8 cellular contexts compared by ENCODE assay signal in the genomic region with DNA sequence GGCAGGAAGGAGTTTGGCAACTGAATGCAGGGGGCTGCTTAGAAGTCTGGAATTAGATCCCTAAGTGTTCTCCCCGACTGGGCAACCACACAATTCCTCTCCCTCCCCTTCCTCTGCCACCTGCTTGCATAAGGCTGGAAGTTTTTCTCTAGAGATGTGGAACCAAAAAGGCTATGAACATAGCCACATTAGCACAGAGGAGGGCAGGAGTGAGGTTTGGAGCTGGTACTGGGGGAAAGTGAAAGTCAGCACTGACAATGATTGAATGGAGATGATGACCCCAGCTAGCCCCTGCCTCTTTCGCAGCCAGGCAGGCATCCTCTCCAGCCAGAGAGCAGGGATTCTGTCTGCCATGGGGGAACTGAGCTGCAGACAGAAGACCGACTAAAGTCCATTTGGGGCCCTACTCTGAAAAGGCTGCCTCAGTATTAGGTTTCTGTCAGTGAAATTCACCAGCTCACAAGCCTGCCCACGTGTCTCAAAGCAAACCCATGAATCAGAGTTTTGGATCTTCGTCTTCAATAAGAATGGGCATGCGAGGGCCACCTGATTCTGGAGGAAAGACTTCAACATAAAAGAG.
DNase-seq lines count a peak whose midpoint lies in the region; ATAC-seq and TF ChIP-seq lines count a peak whose summit lies in the region.

No MANE protein-coding gene starts in this region.

- H4K20me1 ChIP-seq in BLaER1, result no peaks in the 10 kb centered on the region

- H3K27me3 ChIP-seq in BLaER1, result no peaks in the 10 kb centered on the region

- H3K4me1 Mint-ChIP-seq in HFFc6 (ENCODE audit: low read depth), result peaks cover 63% of the 10 kb centered on the region
- peaks cover 15% of the 10 kb centered on the region for H3K4me1 Mint-ChIP-seq in activated naive CD8-positive, alpha-beta T cell treated with anti-CD3 and anti-CD28 coated beads, Interleukin-2, amount 50 U/mL, for 24 hours
- peaks cover 10% of the 10 kb centered on the region for H3K4me1 Mint-ChIP-seq in memory B cell

- peak; percentile 57 for ATAC-seq in activated naive CD8-positive, alpha-beta T cell treated with anti-CD3 and anti-CD28 coated beads, Interleukin-2, amount 50 U/mL, for 24 hours
- ATAC-seq in memory B cell (ENCODE audit: low read depth) (no peak), HG03378 (IDR thresholded peaks at IDR 0.05; ENCODE audit: unreplicated experiment) (no peak), HG03196 (IDR thresholded peaks at IDR 0.05; ENCODE audit: unreplicated experiment) (no peak)

- no peak overlapping the region for H3K27ac ChIP-seq in BLaER1

- DNase-seq in HFFc6 (no peak), memory B cell (ENCODE audit: low spot score in 2 of 2) (no peak), ureter (ENCODE audit: low spot score) (no peak)
- no peak for DNase-seq in activated naive CD8-positive, alpha-beta T cell treated with anti-CD3 and anti-CD28 coated beads, Interleukin-2, amount 50 U/mL, for 24 hours
- no peak for DNase-seq in NK-92 treated with Interleukin-12 subunit alpha and Interleukin-12 subunit beta, amount 100 ng/mL, for 24 hours (lab: John Stamatoyannopoulos, UW)

- H3K27ac Mint-ChIP-seq in HFFc6 (peak overlapping the region; percentile 18), memory B cell (no peak overlapping the region)
- H3K27ac Mint-ChIP-seq in activated naive CD8-positive, alpha-beta T cell treated with anti-CD3 and anti-CD28 coated beads, Interleukin-2, amount 50 U/mL, for 24 hours, result peak overlapping the region; percentile 20

- no peaks in the 10 kb centered on the region for H3K36me3 ChIP-seq in BLaER1

- no peak for TF ChIP-seq CTCF in HFFc6 (IDR thresholded peaks at IDR 0.05)

- H3K9me3 ChIP-seq in BLaER1, result peaks cover 13% of the 10 kb centered on the region

- peak overlapping the region; percentile 80 for H3K4me3 Mint-ChIP-seq in HFFc6
- peak overlapping the region; percentile 42 for H3K4me3 Mint-ChIP-seq in activated naive CD8-positive, alpha-beta T cell treated with anti-CD3 and anti-CD28 coated beads, Interleukin-2, amount 50 U/mL, for 24 hours
- peak overlapping the region; percentile 19 for H3K4me3 Mint-ChIP-seq in memory B cell

- H3K36me3 Mint-ChIP-seq in HFFc6 (ENCODE audit: low read depth), result peaks cover 12% of the 10 kb centered on the region
- H3K36me3 Mint-ChIP-seq in activated naive CD8-positive, alpha-beta T cell treated with anti-CD3 and anti-CD28 coated beads, Interleukin-2, amount 50 U/mL, for 24 hours (ENCODE audit: low read depth), result peaks cover 3% of the 10 kb centered on the region
- H3K36me3 Mint-ChIP-seq in memory B cell, result peaks cover 2% of the 10 kb centered on the region

- peaks cover 13% of the 10 kb centered on the region for H3K9me3 Mint-ChIP-seq in HFFc6
- H3K9me3 Mint-ChIP-seq in activated naive CD8-positive, alpha-beta T cell treated with anti-CD3 and anti-CD28 coated beads, Interleukin-2, amount 50 U/mL, for 24 hours, result peaks cover 10% of the 10 kb centered on the region
- H3K9me3 Mint-ChIP-seq in memory B cell, result peaks cover 4% of the 10 kb centered on the region

- no peak overlapping the region for H3K9ac ChIP-seq in BLaER1

- H3K4me1 ChIP-seq in BLaER1, result peaks cover 18% of the 10 kb centered on the region

- H3K4me3 ChIP-seq in BLaER1, result no peak overlapping the region

- H3K4me2 ChIP-seq in BLaER1, result peak overlapping the region; percentile 51

- H3K27me3 Mint-ChIP-seq in HFFc6 (ENCODE audit: insufficient read depth) (no peaks in the 10 kb centered on the region), memory B cell (peaks cover 18% of the 10 kb centered on the region)
- H3K27me3 Mint-ChIP-seq in activated naive CD8-positive, alpha-beta T cell treated with anti-CD3 and anti-CD28 coated beads, Interleukin-2, amount 50 U/mL, for 24 hours, result no peaks in the 10 kb centered on the region

Comparison
In these comparisons a context has a peak if more than half of its experiments do, and no peak if none do; other contexts are left out.
1. H3K4me3 Mint-ChIP-seq: peak in every context shown above with its lines; median percentile 80 in HFFc6; 42 in activated naive CD8-positive, alpha-beta T cell treated with anti-CD3 and anti-CD28 coated beads, Interleukin-2, amount 50 U/mL, for 24 hours; 19 in memory B cell.